13 cellular contexts compared by ENCODE assay signal in the genomic region with DNA sequence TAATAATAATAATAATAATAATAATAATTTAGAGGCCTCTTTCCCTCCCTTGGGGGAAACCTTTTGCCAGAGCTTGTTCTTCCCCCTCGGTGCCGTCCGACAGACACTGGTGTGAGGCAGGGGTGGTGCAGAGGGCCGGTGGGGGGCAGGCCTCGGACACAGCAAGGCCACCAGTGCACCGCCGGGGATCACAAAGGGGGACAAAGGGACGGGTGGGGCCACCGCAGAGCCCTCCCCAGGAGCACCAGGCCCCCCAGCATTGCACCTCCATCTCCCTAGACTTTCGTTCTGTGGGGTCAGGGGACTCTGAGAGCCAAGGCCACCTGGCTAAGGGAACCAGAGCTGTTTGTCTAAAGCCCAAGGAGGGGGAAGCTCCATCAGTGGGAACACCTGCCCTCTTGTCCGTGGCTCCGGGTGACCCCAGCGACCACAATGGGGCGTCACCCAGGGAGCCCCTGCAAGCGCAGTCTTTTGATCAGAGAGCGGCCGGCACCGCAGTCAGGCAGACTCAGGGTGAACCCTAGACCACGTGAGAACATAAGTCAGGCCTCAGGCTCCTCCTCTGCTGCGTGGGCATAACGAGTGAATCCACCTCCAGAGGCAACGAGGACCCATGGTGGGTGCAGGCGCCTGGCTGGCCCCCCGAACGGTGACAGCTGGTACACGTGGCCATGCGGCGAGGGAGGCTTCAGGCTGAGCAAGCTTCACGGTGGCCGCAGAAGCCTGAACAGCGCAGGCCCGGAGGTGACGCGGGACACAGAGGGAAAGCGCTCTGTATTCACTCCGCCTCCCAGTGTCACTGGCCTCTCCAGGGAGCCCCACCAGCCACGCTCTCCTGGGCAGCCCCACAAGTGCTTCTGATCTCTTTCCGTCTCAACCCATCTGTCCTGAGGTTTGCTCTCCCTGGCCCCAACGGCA. TPM values are rescaled to one million over a fixed set of nuclear protein-coding genes. Genes with fewer than 3 reads are reported as not detected.
DNase-seq lines count a peak whose midpoint lies in the region; TF ChIP-seq lines count a peak whose summit lies in the region.
"Had no signal": no experiment of that assay in that cellular context is flagged by ENCODE, and none has a peak within 500 bp of the region (broad histone marks: within the 10 kb centered on the region; RNA-seq: fewer than 3 reads in every experiment).

No MANE protein-coding gene starts in this region.

- peaks cover 0 to 11% (median 0%) of the 10 kb centered on the region in 11 experiments; a peak in 2 of 22 replicates for H4K20me1 ChIP-seq in BLaER1 treated with 17β-estradiol and CSF1 and Interleukin-3, amounts not matched to agents 10 nM and 100 nM

- H3K79me1 ChIP-seq in neuronal stem cell (ENCODE audit: low read depth, low read length): peaks cover 4% of the 10 kb centered on the region

- DNase-seq in NCI-H82 (lab: John Stamatoyannopoulos, UW): peak; percentile 19
- no peak for DNase-seq in NCI-H82 treated with DMSO at 0.1 percent for 48 hours (lab: John Stamatoyannopoulos, UW; ENCODE audit: unreplicated experiment)
- peak; percentile 42 for DNase-seq in SK-N-DZ (ENCODE audit: low spot score)
- DNase-seq in neuronal stem cell (ENCODE audit: low spot score): no peak
- no peak for DNase-seq in activated gamma-delta T cell (lab: John Stamatoyannopoulos, UW)
- no peak for DNase-seq in erythroblast (lab: John Stamatoyannopoulos, UW)
- DNase-seq: 8988T, DMS79, HCEC 1CT had no signal

- no peaks in the 10 kb centered on the region for H3K36me3 ChIP-seq in BLaER1 treated with 17β-estradiol and CSF1 and Interleukin-3, amounts not matched to agents 10 nM and 100 nM
- no peaks in the 10 kb centered on the region for H3K36me3 ChIP-seq in neuronal stem cell (replicated peaks in 1 of 2; ENCODE audit: control insufficient read depth in 2 of 2, insufficient read depth in 2 of 2, low read length in 2 of 2)

- H3K9ac ChIP-seq in BLaER1 treated with 17β-estradiol and CSF1 and Interleukin-3, amounts not matched to agents 10 nM and 100 nM: peak overlapping the region; percentile 48 to 81 (median 69)
- H3K9ac ChIP-seq in neuronal stem cell (ENCODE audit: low read depth, low read length, poor library complexity): no peak overlapping the region

- WGBS in neuronal stem cell (ENCODE audit: extremely low coverage in 2 of 2, insufficient read length in 2 of 2, insufficient replicate concordance in 1 of 2), 2 donors: no CpG with 5 or more reads among the region's 39 CpGs

- peak overlapping the region; percentile 16 for H2BK120ac ChIP-seq in neuronal stem cell (ENCODE audit: low read depth, low read length)

- TF ChIP-seq POLR2A in erythroblast (IDR thresholded peaks at IDR 0.05; ENCODE audit: low read length): no peak

- H3K27me3 ChIP-seq in BLaER1 treated with 17β-estradiol and CSF1 and Interleukin-3, amounts not matched to agents 10 nM and 100 nM: peaks cover 0 to 28% (median 0%) of the 10 kb centered on the region in 11 experiments; a peak in 7 of 22 replicates
- peaks cover 0 to 76% (median 0%) of the 10 kb centered on the region in 3 experiments for H3K27me3 ChIP-seq in neuronal stem cell (ENCODE audit: control insufficient read depth in 3 of 3, insufficient read depth in 3 of 3, low read depth in 1 of 3, low read length in 3 of 3)

- H4K8ac ChIP-seq in neuronal stem cell (ENCODE audit: low read depth, low read length): no peak overlapping the region

- peak overlapping the region; percentile 78 for H3K18ac ChIP-seq in neuronal stem cell (ENCODE audit: low read length)

- peaks cover 61 to 87% (median 82%) of the 10 kb centered on the region in 10 experiments for H3K4me1 ChIP-seq in BLaER1 treated with 17β-estradiol and CSF1 and Interleukin-3, amounts not matched to agents 10 nM and 100 nM
- peaks cover 2 to 6% of the 10 kb centered on the region in 2 donors for H3K4me1 ChIP-seq in neuronal stem cell (ENCODE audit: control insufficient read depth in 2 of 2, insufficient read depth in 1 of 2, low read depth in 1 of 2, low read length in 2 of 2)

- H3K4ac ChIP-seq in neuronal stem cell (ENCODE audit: low read length): no peak overlapping the region

- no peak overlapping the region for H2AFZ ChIP-seq in neuronal stem cell (ENCODE audit: low read length)

- no peak overlapping the region for H2BK12ac ChIP-seq in neuronal stem cell (ENCODE audit: low read length)

- peak overlapping the region; percentile 66 for H2BK5ac ChIP-seq in neuronal stem cell (ENCODE audit: low read length)

- peak overlapping the region; percentile 8 for H2AK5ac ChIP-seq in neuronal stem cell (ENCODE audit: low read depth, low read length)

- peak overlapping the region; percentile 89 for H3K14ac ChIP-seq in neuronal stem cell (ENCODE audit: low read length)

- H4K91ac ChIP-seq in neuronal stem cell (ENCODE audit: low read depth, low read length, poor library complexity): no peak overlapping the region

- H3K4me2 ChIP-seq in BLaER1 treated with 17β-estradiol and CSF1 and Interleukin-3, amounts not matched to agents 10 nM and 100 nM: peak overlapping the region; percentile 92 to 100 (median 97)
- H3K4me2 ChIP-seq in neuronal stem cell (ENCODE audit: insufficient read depth, low read length, poor library complexity, severe bottlenecking): no peak overlapping the region

- H3K23ac ChIP-seq in neuronal stem cell (ENCODE audit: low read depth, low read length, poor library complexity): peak overlapping the region; percentile 44

- H3K9me3 ChIP-seq in BLaER1 treated with 17β-estradiol and CSF1 and Interleukin-3, amounts not matched to agents 10 nM and 100 nM (replicated peaks in 1 of 11): no peaks in the 10 kb centered on the region
- no peaks in the 10 kb centered on the region for H3K9me3 ChIP-seq in neuronal stem cell (replicated peaks in 1 of 2; ENCODE audit: control insufficient read depth in 2 of 2, insufficient read depth in 1 of 2, low read depth in 1 of 2, low read length in 2 of 2)

- no peak overlapping the region for H2BK15ac ChIP-seq in neuronal stem cell (ENCODE audit: low read length)

- H3K27ac ChIP-seq in BLaER1 treated with 17β-estradiol and CSF1 and Interleukin-3, amounts not matched to agents 10 nM and 100 nM: peak overlapping the region; percentile 16 to 83 (median 76); a peak in 21 of 22 replicates
- H3K27ac ChIP-seq in neuronal stem cell (replicated peaks; ENCODE audit: low read length): no peak overlapping the region
- H3K27ac ChIP-seq: C4-2B had no signal

- peak overlapping the region; percentile 46 to 71 (median 63) for H3K4me3 ChIP-seq in BLaER1 treated with 17β-estradiol and CSF1 and Interleukin-3, amounts not matched to agents 10 nM and 100 nM
- H3K4me3 ChIP-seq in neuronal stem cell (ENCODE audit: low read length in 2 of 2): no peak overlapping the region
- H3K4me3 ChIP-seq: GM12878 had no signal

RNA-seq across cellular contexts. Expression of a gene that starts 12.0 kb away (rescaled TPM):
- 28.3 and 34.3 TPM in 2 replicates for polyA plus RNA-seq in SK-N-DZ (2014; cell fraction: cytosol; rRNA removed)
- polyA plus RNA-seq in SK-N-DZ (2014; cell fraction: nucleus; rRNA removed): 67.5 and 68.8 TPM in 2 replicates
- polyA plus RNA-seq in neuronal stem cell (2013, experiment 1 of 2): 11.3 TPM
- 11.5 TPM for polyA plus RNA-seq in neuronal stem cell (2013, experiment 2 of 2)

RNA-seq across cellular contexts. Expression of a gene that starts 46.3 kb away (rescaled TPM):
- polyA plus RNA-seq in SK-N-DZ (2014; cell fraction: cytosol; rRNA removed): 0.06 TPM in 1 of 2 replicates, not detected in the other
- 0.09 and 0.35 TPM in 2 replicates for polyA plus RNA-seq in SK-N-DZ (2014; cell fraction: nucleus; rRNA removed)
- 0.08 TPM for polyA plus RNA-seq in neuronal stem cell (2013, experiment 1 of 2)
- polyA plus RNA-seq in neuronal stem cell (2013, experiment 2 of 2): 0.08 TPM
- polyA plus RNA-seq: CD4-positive, alpha-beta memory T cell had no signal

RNA-seq across cellular contexts. Expression of a gene that starts 52.7 kb away (rescaled TPM):
- polyA plus RNA-seq in SK-N-DZ (2014; cell fraction: cytosol; rRNA removed): not detected in 2 replicates
- 0.19 TPM in 1 of 2 replicates, not detected in the other for polyA plus RNA-seq in SK-N-DZ (2014; cell fraction: nucleus; rRNA removed)
- polyA plus RNA-seq in neuronal stem cell (2013, experiment 1 of 2): not detected
- not detected for polyA plus RNA-seq in neuronal stem cell (2013, experiment 2 of 2)
- polyA plus RNA-seq: CD4-positive, alpha-beta memory T cell; GM12878 had no signal

Comparison
In these comparisons a context has a peak if more than half of its experiments do, and no peak if none do; other contexts are left out.
1. DNase-seq: peak in NCI-H82 (single experiment) and SK-N-DZ (single experiment); none in NCI-H82 treated with DMSO at 0.1 percent for 48 hours (single experiment), neuronal stem cell (single experiment), activated gamma-delta T cell (single experiment) and erythroblast (0 of 2).
2. H3K4me3 ChIP-seq: peak in BLaER1 treated with 17β-estradiol and CSF1 and Interleukin-3, amounts not matched to agents 10 nM and 100 nM (10 of 10); none in neuronal stem cell (0 of 2).